In the genomic region with DNA sequence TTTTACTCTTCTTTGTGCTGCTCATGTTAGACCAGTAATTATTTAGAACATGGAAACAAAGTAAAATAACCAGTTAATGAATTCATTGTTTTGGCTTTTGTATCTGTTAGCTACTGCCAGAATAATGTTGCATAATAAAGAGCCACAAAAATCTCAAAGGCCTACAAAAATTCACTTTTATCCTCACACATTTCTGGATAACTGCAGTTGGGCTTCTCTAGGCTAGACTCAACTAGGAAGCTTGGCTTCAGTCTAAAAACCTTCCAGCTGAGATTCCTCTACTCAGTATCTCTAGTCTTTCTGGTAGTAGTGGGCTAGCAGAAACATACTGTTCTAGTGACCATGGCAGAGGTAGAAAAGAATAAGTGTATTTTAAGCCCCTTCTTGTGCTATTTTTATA, we compare ENCODE assay signal across 21 cellular contexts.
DNase-seq lines count a peak whose midpoint lies in the region; ATAC-seq and TF ChIP-seq lines count a peak whose summit lies in the region.
"Had no signal": no experiment of that assay in that cellular context is flagged by ENCODE, and none has a peak within 500 bp of the region (broad histone marks: within the 10 kb centered on the region; RNA-seq: fewer than 3 reads in every experiment).

No MANE protein-coding gene starts in this region.

- intact Hi-C loops in left ventricle myocardium superior (cut with micrococcal nuclease), result no loop called here
- intact Hi-C loops in adrenal gland (cut with DNase I), result no loop called here

- H3K27ac ChIP-seq in thoracic aorta, result peak overlapping the region; percentile 75 to 85
- no peak overlapping the region for H3K27ac ChIP-seq in adrenal gland

- H3K36me3 ChIP-seq in thoracic aorta, result no peaks in the 10 kb centered on the region
- H3K36me3 ChIP-seq in adrenal gland (replicated peaks in 1 of 2), result no peaks in the 10 kb centered on the region

- TF ChIP-seq POLR2A in adrenal gland (IDR thresholded peaks at IDR 0.05), result no peak

- peak; percentile 18 for DNase-seq in LHCN-M2 (ENCODE audit: low read depth)
- peak; percentile 41 to 43 for DNase-seq in cardiac fibroblast (ENCODE audit: low read depth in 2 of 2)
- DNase-seq in left ventricle myocardium superior, result no peak
- DNase-seq in thoracic aorta (ENCODE audit: low spot score), result no peak
- no peak for DNase-seq in NCI-H1105 treated with DMSO at 0.1 percent for 48 hours (lab: John Stamatoyannopoulos, UW)
- no peak for DNase-seq in glomerular visceral epithelial cell (ENCODE audit: extremely low spot score)
- DNase-seq in adrenal gland, result no peak
- no peak for DNase-seq in UCSD-AML1 (lab: John Stamatoyannopoulos, UW; ENCODE audit: unreplicated experiment)
- DNase-seq: activated CD4-positive, alpha-beta memory T cell treated with anti-CD3 and anti-CD28 coated beads for 36 hours; activated T-cell treated with anti-CD3 and anti-CD28 coated beads for 4 hours; amygdala; KG1; MV-4-11; natural killer cell; NCI-H187 treated with DMSO at 0.1 percent for 48 hours; NCI-H2227 treated with DMSO at 0.1 percent for 48 hours; NCI-H774; posterior cingulate gyrus; stimulated activated CD4-positive, alpha-beta T cell treated with anti-CD3 and anti-CD28 coated beads, Interleukin-4, amount 100 ng/mL, for 1 hour had no signal

- TF ChIP-seq CTCF in cardiac fibroblast (IDR thresholded peaks at IDR 0.05; ENCODE audit: low read depth, low read length) (no peak), thoracic aorta (IDR thresholded peaks at IDR 0.05) (no peak), adrenal gland (IDR thresholded peaks at IDR 0.05) (no peak)

- H3K4me1 ChIP-seq in thoracic aorta (ENCODE audit: control insufficient read depth in 1 of 2, low read depth in 2 of 2), result peaks cover 25 to 69% of the 10 kb centered on the region in 2 donors
- peaks cover 0 to 12% of the 10 kb centered on the region in 2 donors for H3K4me1 ChIP-seq in adrenal gland (replicated peaks in 1 of 2)

- ATAC-seq in left ventricle myocardium superior (peak; percentile 67), thoracic aorta (ENCODE audit: insufficient number of reproducible peaks, low FRiP score, low read depth) (no peak)
- ATAC-seq: natural killer cell, WTC11 had no signal

- H3K4me3 ChIP-seq in cardiac fibroblast (replicated peaks in 1 of 2; ENCODE audit: low read depth in 2 of 2, low read length in 2 of 2), result no peak overlapping the region
- no peak overlapping the region for H3K4me3 ChIP-seq in thoracic aorta
- no peak overlapping the region for H3K4me3 ChIP-seq in adrenal gland
- H3K4me3 ChIP-seq: smooth muscle cell had no signal

- no peaks in the 10 kb centered on the region for H3K27me3 ChIP-seq in thoracic aorta (replicated peaks; ENCODE audit: insufficient read depth)
- H3K27me3 ChIP-seq in adrenal gland, result no peaks in the 10 kb centered on the region

- no peaks in the 10 kb centered on the region for H3K9me3 ChIP-seq in thoracic aorta
- no peaks in the 10 kb centered on the region for H3K9me3 ChIP-seq in adrenal gland (replicated peaks in 1 of 3)

Comparison
In these comparisons a context has a peak if more than half of its experiments do, and no peak if none do; other contexts are left out.
1. DNase-seq: peak in LHCN-M2 (single experiment) and cardiac fibroblast (2 of 2); none in left ventricle myocardium superior (single experiment), thoracic aorta (single experiment), NCI-H1105 treated with DMSO at 0.1 percent for 48 hours (single experiment), glomerular visceral epithelial cell (single experiment), adrenal gland (0 of 7) and UCSD-AML1 (single experiment).
2. H3K27ac ChIP-seq: peak in thoracic aorta (2 of 2); none in adrenal gland (0 of 5).